In the genomic region with DNA sequence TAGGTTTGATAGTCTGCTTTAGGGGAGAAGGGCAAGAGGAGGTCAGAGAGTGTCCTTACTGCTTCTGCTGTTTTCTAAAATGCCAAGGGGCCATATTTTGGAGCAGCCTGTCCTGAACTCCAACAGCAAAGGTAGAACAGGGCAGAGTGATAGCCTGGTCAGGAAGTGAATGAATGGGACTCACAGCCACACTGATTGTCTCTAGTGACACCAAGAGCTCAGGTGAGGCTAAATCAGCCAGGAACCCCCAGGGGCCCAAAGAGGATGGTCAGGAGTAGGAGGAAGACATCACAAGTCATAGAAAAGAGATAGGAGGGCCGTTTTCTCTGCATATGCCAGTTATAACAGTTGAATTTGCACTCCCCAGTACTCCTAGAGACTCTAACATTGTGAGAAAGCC, we compare ENCODE assay signal across 9 cellular contexts.
DNase-seq lines count a peak whose midpoint lies in the region; ATAC-seq and TF ChIP-seq lines count a peak whose summit lies in the region.
"Had no signal": no experiment of that assay in that cellular context is flagged by ENCODE, and none has a peak within 500 bp of the region (broad histone marks: within the 10 kb centered on the region; RNA-seq: fewer than 3 reads in every experiment).

No MANE protein-coding gene starts in this region.

- no peak for TF ChIP-seq CTCF in PC-3 (conservative IDR thresholded peaks at IDR 0.05; ENCODE audit: low read depth, low read length)
- no peak for TF ChIP-seq CTCF in natural killer cell (IDR thresholded peaks at IDR 0.05)
- TF ChIP-seq CTCF in thyroid gland (IDR thresholded peaks at IDR 0.05): no peak

- H3F3A ChIP-seq in PC-3 (ENCODE audit: low read length, unreplicated experiment): no peaks in the 10 kb centered on the region

- WGBS in thyroid gland, 2 donors: 81 to 100% methylated on average over 1 of the region's 1 CpG

- no peaks in the 10 kb centered on the region for H3K9me3 Mint-ChIP-seq in natural killer cell

- H3K4me2 ChIP-seq in PC-3 (ENCODE audit: low read length): no peak overlapping the region

- H3K9ac ChIP-seq in PC-3 (ENCODE audit: low read length): peak overlapping the region; percentile 55

- peak overlapping the region; percentile 13 for H3K4me3 Mint-ChIP-seq in natural killer cell

- TSS peak; percentile 55 for BruUV-seq in PC-3 (replicated peaks; lab: Mats Ljungman, UMichigan)

- CTCF ChIA-PET in PC-3 (lab: Charles Lee): no interaction called here

- no peaks in the 10 kb centered on the region for H3K36me3 Mint-ChIP-seq in natural killer cell

- no peaks in the 10 kb centered on the region for H3K9me2 ChIP-seq in PC-3 (replicated peaks; ENCODE audit: low read length)

- peak overlapping the region; percentile 89 to 92 for H3K27ac Mint-ChIP-seq in natural killer cell

- H3K36me3 ChIP-seq in PC-3 (ENCODE audit: low read depth, low read length): no peaks in the 10 kb centered on the region
- H3K36me3 ChIP-seq in thyroid gland: no peaks in the 10 kb centered on the region
- H3K36me3 ChIP-seq: neutrophil had no signal

- TF ChIP-seq POLR2A in thyroid gland (IDR thresholded peaks at IDR 0.05): no peak

- H3K27me3 Mint-ChIP-seq in natural killer cell (ENCODE audit: low read depth in 2 of 2): peaks cover 0 to 3% of the 10 kb centered on the region in 2 donors

- intact Hi-C loops in PC-3 (cut with micrococcal nuclease) (loop anchor here (5.0 kb wide), 1 partner anchor 168 kb away; no protein-coding TSS in a partner anchor), natural killer cell (cut with micrococcal nuclease) (no loop called here), thyroid gland (cut with DNase I) (no loop called here)

- H3K27me3 ChIP-seq in PC-3 (ENCODE audit: low read length) (no peaks in the 10 kb centered on the region), thyroid gland (no peaks in the 10 kb centered on the region)

- DNase-seq in PC-3 (no peak), natural killer cell (peak; percentile 35), OCI-M1 (lab: John Stamatoyannopoulos, UW) (no peak), NOMO-1 (lab: John Stamatoyannopoulos, UW; ENCODE audit: unreplicated experiment in 2 of 2) (no peak), hippocampal formation (lab: John Stamatoyannopoulos, UW) (no peak), thyroid gland (no peak)

- H3K4me1 Mint-ChIP-seq in natural killer cell: peaks cover 37 to 43% of the 10 kb centered on the region in 2 donors

- H3K4me3 ChIP-seq in PC-3 (ENCODE audit: low read length): no peak overlapping the region
- H3K4me3 ChIP-seq in thyroid gland (replicated peaks in 1 of 3): no peak overlapping the region

- H4K20me1 ChIP-seq in PC-3 (ENCODE audit: low read length): no peaks in the 10 kb centered on the region

- no peaks in the 10 kb centered on the region for H3K79me2 ChIP-seq in PC-3 (ENCODE audit: low read length)

- H3K4me1 ChIP-seq in PC-3 (ENCODE audit: insufficient read depth, low read length) (peaks cover 21% of the 10 kb centered on the region), thyroid gland (no peaks in the 10 kb centered on the region)

- POLR2A ChIA-PET in PC-3 (lab: Charles Lee; ENCODE audit: unreplicated experiment): no interaction called here

- H3K9me3 ChIP-seq in PC-3 (ENCODE audit: low read length): no peaks in the 10 kb centered on the region
- H3K9me3 ChIP-seq in thyroid gland: no peaks in the 10 kb centered on the region
- H3K9me3 ChIP-seq: neutrophil had no signal

- no peak overlapping the region for H2AFZ ChIP-seq in PC-3 (ENCODE audit: low read length)

- ATAC-seq in GM19025 (IDR thresholded peaks at IDR 0.05; ENCODE audit: low read depth, unreplicated experiment): peak; percentile 3
- ATAC-seq in HG02642 (IDR thresholded peaks at IDR 0.05; ENCODE audit: poor library complexity, unreplicated experiment): peak; percentile 14
- peak; percentile 4 for ATAC-seq in PC-3
- ATAC-seq in natural killer cell: peak in 1 of 3 donors; percentile 0

- H3K27ac ChIP-seq in PC-3 (ENCODE audit: low read length): peak overlapping the region; percentile 76
- H3K27ac ChIP-seq in thyroid gland: no peak overlapping the region
- H3K27ac ChIP-seq: neutrophil had no signal
